22 cellular contexts compared by ENCODE assay signal in the genomic region with DNA sequence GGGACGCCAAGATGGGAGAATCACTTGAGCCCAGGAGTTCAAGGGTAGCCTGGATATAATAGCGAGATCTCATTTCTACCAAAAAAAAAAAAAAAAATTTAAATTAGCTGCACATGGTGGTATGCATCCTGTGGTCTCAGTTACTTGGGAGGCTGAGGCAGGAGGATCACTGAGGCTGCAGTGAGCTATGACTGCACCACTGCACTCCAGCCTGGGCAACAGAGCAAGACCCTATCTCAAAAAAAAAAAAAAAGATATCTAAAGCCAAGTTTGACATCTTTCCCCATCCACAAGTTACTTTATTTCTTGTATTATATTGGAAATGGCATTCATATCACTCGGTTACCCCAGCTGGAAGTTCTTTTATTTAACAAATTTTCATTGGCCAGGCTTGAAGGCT. TPM values are rescaled to one million over a fixed set of nuclear protein-coding genes. Genes with fewer than 3 reads are reported as not detected.
DNase-seq lines count a peak whose midpoint lies in the region; ATAC-seq, FAIRE-seq and TF ChIP-seq lines count a peak whose summit lies in the region.
"Had no signal": no experiment of that assay in that cellular context is flagged by ENCODE, and none has a peak within 500 bp of the region (broad histone marks: within the 10 kb centered on the region; RNA-seq: fewer than 3 reads in every experiment).

No MANE protein-coding gene starts in this region.

- in situ Hi-C loops in K562 (cut with MboI), result no loop called here

- peaks cover 0 to 3% of the 10 kb centered on the region in 2 donors for H3K36me3 Mint-ChIP-seq in activated T-cell treated with anti-CD3 and anti-CD28 coated beads, Interleukin-2, amount 50 U/mL, for 72 hours (ENCODE audit: insufficient read depth in 2 of 2)
- no peaks in the 10 kb centered on the region for H3K36me3 Mint-ChIP-seq in activated T-cell treated with anti-CD3 and anti-CD28 coated beads, Interleukin-2, amount 50 U/mL, for 4 hours (ENCODE audit: insufficient read depth)
- H3K36me3 Mint-ChIP-seq in type B pancreatic cell, result no peaks in the 10 kb centered on the region

- H3K9me3 Mint-ChIP-seq in activated T-cell treated with anti-CD3 and anti-CD28 coated beads, Interleukin-2, amount 50 U/mL, for 72 hours, result no peaks in the 10 kb centered on the region
- no peaks in the 10 kb centered on the region for H3K9me3 Mint-ChIP-seq in activated T-cell treated with anti-CD3 and anti-CD28 coated beads, Interleukin-2, amount 50 U/mL, for 4 hours
- no peaks in the 10 kb centered on the region for H3K9me3 Mint-ChIP-seq in type B pancreatic cell
- H3K9me3 Mint-ChIP-seq: CD4-positive, alpha-beta T cell; CD8-positive, alpha-beta T cell had no signal

- H3K27ac Mint-ChIP-seq in activated T-cell treated with anti-CD3 and anti-CD28 coated beads, Interleukin-2, amount 50 U/mL, for 72 hours, result peak overlapping the region; percentile 11
- no peak overlapping the region for H3K27ac Mint-ChIP-seq in type B pancreatic cell
- H3K27ac Mint-ChIP-seq: B cell; CD4-positive, alpha-beta T cell; CD8-positive, alpha-beta T cell had no signal

- H3K36me3 ChIP-seq in HEK293 (ENCODE audit: control insufficient read depth in 2 of 2, insufficient read depth in 1 of 2, low read length in 2 of 2) (no peaks in the 10 kb centered on the region), K562 (ENCODE audit: control insufficient read depth, insufficient read depth, low read length) (no peaks in the 10 kb centered on the region)
- H3K36me3 ChIP-seq: BLaER1 treated with 17β-estradiol and CSF1 and Interleukin-3, amounts not matched to agents 10 nM and 100 nM had no signal

- no TSS peak for BruUV-seq in K562 (replicated peaks; lab: Mats Ljungman, UMichigan)

- no peak for TF ChIP-seq CTCF in HEK293 (tag by site-specific recombination; IDR thresholded peaks at IDR 0.05)
- no peak for TF ChIP-seq CTCF in K562 (IDR thresholded peaks at IDR 0.05 in 2 of 3, conservative IDR thresholded peaks at IDR 0.05 in 1 of 3; ENCODE audit: insufficient read depth in 2 of 3, low read depth in 1 of 3, low read length in 3 of 3)
- TF ChIP-seq CTCF in type B pancreatic cell (conservative IDR thresholded peaks at IDR 0.05), result no peak
- TF ChIP-seq CTCF in omental fat pad (IDR thresholded peaks at IDR 0.05), result no peak

- H3K79me2 ChIP-seq in K562 (ENCODE audit: control insufficient read depth, insufficient read depth, low read length), result peaks cover 15% of the 10 kb centered on the region

- 0 out of 2 replicates have a peak, but pooled peaks cover 3% of the 10 kb centered on the region for H4K20me1 ChIP-seq in K562 (replicated peaks; ENCODE audit: control insufficient read depth, insufficient read depth, low read length)

- FAIRE-seq in K562 (lab: Jason Lieb, UNC), result no peak
- FAIRE-seq: A549, D721Med, G401.6, GM12891 had no signal

- no peak overlapping the region for H3K4me2 ChIP-seq in K562 (ENCODE audit: insufficient read depth, low read length)
- H3K4me2 ChIP-seq: A549; BLaER1 treated with 17β-estradiol and CSF1 and Interleukin-3, amounts not matched to agents 10 nM and 100 nM had no signal

- no peak overlapping the region for H3K9ac ChIP-seq in K562 (ENCODE audit: insufficient read depth in 1 of 2, low read depth in 2 of 2, low read length in 2 of 2)
- H3K9ac ChIP-seq: BLaER1 treated with 17β-estradiol and CSF1 and Interleukin-3, amounts not matched to agents 10 nM and 100 nM had no signal

- no peak overlapping the region for H2AFZ ChIP-seq in K562 (ENCODE audit: low read depth, low read length)

- no peak for DNase-seq in activated T-cell treated with anti-CD3 and anti-CD28 coated beads, Interleukin-2, amount 50 U/mL, for 72 hours
- no peak for DNase-seq in activated T-cell treated with anti-CD3 and anti-CD28 coated beads, Interleukin-2, amount 50 U/mL, for 4 hours
- no peak for DNase-seq in K562 (ENCODE audit: extremely low read depth in 1 of 4, low spot score in 3 of 4)
- no peak for DNase-seq in type B pancreatic cell (ENCODE audit: extremely low spot score, unreplicated experiment)
- no peak for DNase-seq in omental fat pad (ENCODE audit: low spot score)
- DNase-seq: AML-193; Caco-2; Calu3; CD4-positive, alpha-beta T cell; CD8-positive, alpha-beta T cell; DMS79 treated with DMSO at 0.1 percent for 48 hours; GF-D8 had no signal

- H3K4me1 Mint-ChIP-seq in activated T-cell treated with anti-CD3 and anti-CD28 coated beads, Interleukin-2, amount 50 U/mL, for 72 hours (ENCODE audit: low read depth), result peaks cover 5% of the 10 kb centered on the region
- H3K4me1 Mint-ChIP-seq in activated T-cell treated with anti-CD3 and anti-CD28 coated beads, Interleukin-2, amount 50 U/mL, for 4 hours (ENCODE audit: low read depth), result peaks cover 6% of the 10 kb centered on the region
- H3K4me1 Mint-ChIP-seq in type B pancreatic cell (ENCODE audit: unreplicated experiment), result no peaks in the 10 kb centered on the region

- no peak overlapping the region for H3K4me3 ChIP-seq in HEK293 (ENCODE audit: low read depth, low read length)
- no peak overlapping the region for H3K4me3 ChIP-seq in K562
- H3K4me3 ChIP-seq: A549; BLaER1 treated with 17β-estradiol and CSF1 and Interleukin-3, amounts not matched to agents 10 nM and 100 nM had no signal

- no peak for TF ChIP-seq EP300 in K562 (IDR thresholded peaks at IDR 0.05; ENCODE audit: low read length)

- no peaks in the 10 kb centered on the region for H3K27me3 ChIP-seq in K562 (ENCODE audit: control insufficient read depth in 2 of 2, insufficient read depth in 2 of 2, low read length in 2 of 2)

- H3K9me3 ChIP-seq in HEK293 (ENCODE audit: control insufficient read depth, insufficient read depth, low read depth, low read length) (no peaks in the 10 kb centered on the region), K562 (replicated peaks; ENCODE audit: control insufficient read depth, insufficient read depth, low read depth, low read length) (no peaks in the 10 kb centered on the region)
- H3K9me3 ChIP-seq: A549; BLaER1 treated with 17β-estradiol and CSF1 and Interleukin-3, amounts not matched to agents 10 nM and 100 nM; Caco-2 had no signal

- TF ChIP-seq POLR2A in K562 (conservative IDR thresholded peaks at IDR 0.05), result no peak

- TF ChIP-seq RAD21 in K562 (CRISPR knock-in tag; conservative IDR thresholded peaks at IDR 0.05 in 1 of 2, IDR thresholded peaks at IDR 0.05 in 1 of 2), result no peak

- no peak for ATAC-seq in activated T-cell treated with anti-CD3 and anti-CD28 coated beads, Interleukin-2, amount 50 U/mL, for 72 hours (replicated peaks in 1 of 2)
- ATAC-seq in activated T-cell treated with anti-CD3 and anti-CD28 coated beads, Interleukin-2, amount 50 U/mL, for 4 hours, result no peak
- ATAC-seq in K562 (no peak), HG03354 (IDR thresholded peaks at IDR 0.05; ENCODE audit: poor library complexity, severe bottlenecking, unreplicated experiment) (no peak), omental fat pad (ENCODE audit: low FRiP score) (no peak)
- ATAC-seq: A549; CD8-positive, alpha-beta T cell had no signal

- intact Hi-C loops in K562 (cut with micrococcal nuclease), result loop anchor here (10.0 kb wide), 1 partner anchor 137 kb away; no protein-coding TSS in a partner anchor

- 75% methylated on average over 3 of the region's 3 CpGs for WGBS in K562 (ENCODE audit: insufficient coverage, low coverage, missing lambda C conversion rate)

- CTCF ChIA-PET in HEK293 (lab: Yijun Ruan, JAX), result interaction anchor here (0.7 kb wide), 2 partner anchors 72 to 103 kb away, joined by 3 read pairs; no protein-coding TSS in a partner anchor
- CTCF ChIA-PET in K562 (lab: Yijun Ruan, JAX; ENCODE audit: low intra/inter-chr PET ratio), result no interaction called here

- H3K4me3 Mint-ChIP-seq in activated T-cell treated with anti-CD3 and anti-CD28 coated beads, Interleukin-2, amount 50 U/mL, for 72 hours, result no peak overlapping the region
- H3K4me3 Mint-ChIP-seq in activated T-cell treated with anti-CD3 and anti-CD28 coated beads, Interleukin-2, amount 50 U/mL, for 4 hours, result no peak overlapping the region
- H3K4me3 Mint-ChIP-seq in type B pancreatic cell, result peak overlapping the region; percentile 16
- H3K4me3 Mint-ChIP-seq: B cell; CD8-positive, alpha-beta T cell had no signal

- H3K27ac ChIP-seq in HEK293 (ENCODE audit: extremely low read depth, low read depth, low read length), result no peak overlapping the region
- H3K27ac ChIP-seq in K562 (ENCODE audit: extremely low read depth, low read depth, low read length), result no peak overlapping the region
- H3K27ac ChIP-seq: 22Rv1; A549; BLaER1 treated with 17β-estradiol and CSF1 and Interleukin-3, amounts not matched to agents 10 nM and 100 nM; C4-2B had no signal

- H3K4me1 ChIP-seq in HEK293 (ENCODE audit: control insufficient read depth, insufficient read depth, low read length), result no peaks in the 10 kb centered on the region
- peaks cover 17 to 19% of the 10 kb centered on the region in 2 experiments for H3K4me1 ChIP-seq in K562 (replicated peaks in 1 of 2; ENCODE audit: control insufficient read depth in 2 of 2, insufficient read depth in 2 of 2, low read length in 2 of 2)

- no peaks in the 10 kb centered on the region for H3K27me3 Mint-ChIP-seq in activated T-cell treated with anti-CD3 and anti-CD28 coated beads, Interleukin-2, amount 50 U/mL, for 72 hours (ENCODE audit: low read depth)
- H3K27me3 Mint-ChIP-seq in activated T-cell treated with anti-CD3 and anti-CD28 coated beads, Interleukin-2, amount 50 U/mL, for 4 hours (ENCODE audit: low read depth), result no peaks in the 10 kb centered on the region
- peaks cover 4% of the 10 kb centered on the region for H3K27me3 Mint-ChIP-seq in type B pancreatic cell
- H3K27me3 Mint-ChIP-seq: B cell; CD4-positive, alpha-beta T cell had no signal

- H3K9me1 ChIP-seq in K562 (ENCODE audit: control insufficient read depth, insufficient read depth, low read length), result peaks cover 4% of the 10 kb centered on the region

- POLR2A ChIA-PET in HEK293 (lab: Yijun Ruan, JAX), result interaction anchor here (0.7 kb wide), 1 partner anchor 157 kb away, joined by 3 read pairs; no protein-coding TSS in a partner anchor
- POLR2A ChIA-PET in K562 (lab: Yijun Ruan, JAX), result interaction anchor here (1.1 to 2.2 kb wide), 2 partner anchors 12 to 49 kb away, joined by 3 to 8 read pairs; no protein-coding TSS in a partner anchor

RNA-seq across cellular contexts. Expression of gene PIP4K2A, which starts 3.4 kb away (rescaled TPM):
- total RNA-seq in activated T-cell treated with anti-CD3 and anti-CD28 coated beads, Interleukin-2, amount 50 U/mL, for 72 hours, result 100 to 1,000 TPM; 104 to 138 TPM
- total RNA-seq in activated T-cell treated with anti-CD3 and anti-CD28 coated beads, Interleukin-2, amount 50 U/mL, for 4 hours, result 10 to 100 TPM; 64.3 to 79.2 (median 78.1) TPM
- 31.6 and 61.2 TPM in 2 replicates for total RNA-seq in K562 (2011; cell fraction: chromatin; rRNA removed; ENCODE audit: low replicate concordance)
- 22.7 and 26.6 TPM in 2 replicates for total RNA-seq in K562 (2011; cell fraction: nucleolus; rRNA removed)
- total RNA-seq in K562 (2011; cell fraction: nucleoplasm; rRNA removed), result 30.2 and 39.5 TPM in 2 replicates
- total RNA-seq in K562 (2014; rRNA removed) (61.5 and 75.1 TPM in 2 replicates), K562 (2014; rRNA removed; fragmentation: Illumina TruSeq; extraction: Trizol) (73.5 and 95.8 TPM in 2 replicates), K562 (2015; rRNA removed; fragmentation: Illumina TruSeq; extraction: Trizol) (110 and 117 TPM in 2 replicates), K562 (2021) (56.4 and 71.9 TPM in 2 replicates), type B pancreatic cell (ENCODE audit: low replicate concordance) (15.7 and 26.3 TPM in 2 replicates), omental fat pad (10 to 100 TPM; 16.2 to 32.5 (median 30.4) TPM)
- polyA plus RNA-seq in K562 (2011; rRNA removed) (29.8 and 35.6 TPM in 2 replicates), K562 (2014; fragmentation: Illumina TruSeq; extraction: Trizol) (65.2 and 69.1 TPM in 2 replicates), K562 (2014; fragmentation: Nextera tagmentation; extraction: Ambion mirVana) (10 to 100 TPM; 64.8 to 87.2 TPM), K562 (2014; rRNA removed) (47.1 and 49.5 TPM in 2 replicates)
- polyA plus RNA-seq in K562 (2011; cell fraction: cytosol; rRNA removed), result 14.8 and 25.0 TPM in 2 replicates
- 17.2 and 23.1 TPM in 2 replicates for polyA plus RNA-seq in K562 (2011; cell fraction: nucleus; rRNA removed)
- 39.4 and 42.5 TPM in 2 replicates for polyA plus RNA-seq in K562 (2012)
- polyA minus RNA-seq in K562 (2011; rRNA and poly(A)+ RNA removed), result 62.2 and 65.1 TPM in 2 replicates
- 37.1 and 39.1 TPM in 2 replicates for polyA minus RNA-seq in K562 (2011; cell fraction: cytosol; rRNA and poly(A)+ RNA removed)
- 21.7 and 45.1 TPM in 2 replicates for polyA minus RNA-seq in K562 (2011; cell fraction: nucleus; rRNA and poly(A)+ RNA removed)
